In the genomic region with DNA sequence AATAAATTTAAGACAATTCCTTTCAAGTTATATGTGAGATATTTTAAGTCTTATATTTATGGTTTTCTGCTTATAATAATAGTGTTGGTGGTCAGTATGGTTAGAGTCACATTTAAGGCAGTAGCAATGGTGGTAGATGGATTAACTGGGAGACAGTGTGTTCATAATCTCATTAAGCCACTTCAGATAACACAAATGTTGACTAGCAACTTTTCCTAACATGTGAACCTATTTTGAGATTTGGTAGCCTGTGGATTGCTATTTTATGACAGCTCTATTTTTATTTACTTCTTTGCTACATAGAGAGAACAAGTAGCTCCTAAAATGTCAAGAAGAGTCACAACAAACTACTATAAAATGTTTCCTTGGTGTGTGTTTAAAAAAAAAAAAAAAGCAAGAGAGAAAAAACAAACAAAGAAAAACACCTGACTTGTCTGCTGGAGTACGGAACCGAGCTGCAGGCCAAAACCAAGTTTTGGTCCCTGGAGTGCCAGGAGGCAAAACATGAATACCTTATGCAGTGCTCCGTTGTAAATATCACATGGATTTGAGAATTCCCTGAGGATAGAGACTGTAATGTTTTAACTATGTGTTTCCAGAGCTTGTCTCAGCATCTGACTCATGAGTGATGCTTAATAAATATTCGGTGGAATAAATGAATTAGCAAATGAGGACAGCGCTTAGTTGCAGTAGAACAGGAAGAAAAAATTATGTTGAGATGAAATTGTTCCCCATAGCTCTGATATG, we compare ENCODE assay signal across 15 cellular contexts.
"Had no signal": no experiment of that assay in that cellular context is flagged by ENCODE, and none has a peak within 500 bp of the region (broad histone marks: within the 10 kb centered on the region; RNA-seq: fewer than 3 reads in every experiment).

No MANE protein-coding gene starts in this region.

- H3K27me3 Mint-ChIP-seq: activated CD4-positive, alpha-beta memory T cell treated with anti-CD3 and anti-CD28 coated beads, Interleukin-2, amount 10 ng/mL, durations not matched to agents 7 days and 5 days; activated T-cell treated with anti-CD3 and anti-CD28 coated beads, Interleukin-2, amount 50 U/mL, for 24 hours had no signal

- H3K27ac ChIP-seq: cardiac muscle cell had no signal

- H3K36me3 ChIP-seq: cardiac muscle cell had no signal

- H3K4me1 Mint-ChIP-seq: activated CD4-positive, alpha-beta memory T cell treated with anti-CD3 and anti-CD28 coated beads, Interleukin-2, amount 10 ng/mL, durations not matched to agents 7 days and 5 days had no signal

- H3K4me3 ChIP-seq: cardiac muscle cell, lung had no signal

- H3K27ac Mint-ChIP-seq: activated CD4-positive, alpha-beta memory T cell treated with anti-CD3 and anti-CD28 coated beads, Interleukin-2, amount 10 ng/mL, durations not matched to agents 7 days and 5 days; activated T-cell treated with anti-CD3 and anti-CD28 coated beads, Interleukin-2, amount 50 U/mL, for 24 hours had no signal

- FAIRE-seq: colon, TTC549 had no signal

- ATAC-seq: WTC11 had no signal

- DNase-seq: activated CD4-positive, alpha-beta memory T cell treated with anti-CD3 and anti-CD28 coated beads, Interleukin-2, amount 10 ng/mL, durations not matched to agents 7 days and 5 days; activated CD4-positive, alpha-beta T cell treated with anti-CD3 and anti-CD28 coated beads for 4 hours; activated effector memory CD4-positive, alpha-beta T cell treated with Interleukin-2 at 50 U/mL for 16 hours; activated naive CD4-positive, alpha-beta T cell treated with anti-CD3 and anti-CD28 coated beads, Interleukin-2, amount 50 U/mL, for 16 hours; activated T-cell treated with anti-CD3 and anti-CD28 coated beads, Interleukin-2, amount 50 U/mL, for 24 hours; glutamatergic neuron; midbrain; stimulated activated CD4-positive, alpha-beta T cell treated with anti-CD3 and anti-CD28 coated beads, Interleukin-4, amount 100 ng/mL, for 1 hour; stimulated activated naive CD4-positive, alpha-beta T cell treated with Interleukin-2 at 50 U/mL for 16 hours; trophoblast cell had no signal

- H3K4me3 Mint-ChIP-seq: activated CD4-positive, alpha-beta memory T cell treated with anti-CD3 and anti-CD28 coated beads, Interleukin-2, amount 10 ng/mL, durations not matched to agents 7 days and 5 days; activated T-cell treated with anti-CD3 and anti-CD28 coated beads, Interleukin-2, amount 50 U/mL, for 24 hours; WTC11 had no signal
